Comparison of ENCODE assay signal across 8 cellular contexts in genomic region chrX:56563231-56564116, GRCh38. TPM values are rescaled to one million over a fixed set of nuclear protein-coding genes. Genes with fewer than 3 reads are reported as not detected.
DNase-seq lines count a peak whose midpoint lies in the region; ATAC-seq lines count a peak whose summit lies in the region.

UBQLN2 (plus strand) TSS chrX:56563627; CDS start chrX:56563874, 247 bp downstream.

- DNase-seq in ACHN: peak; percentile 56
- peak; percentile 54 for DNase-seq in NCI-H345 treated with DMSO at 0.1 percent for 48 hours (lab: John Stamatoyannopoulos, UW; ENCODE audit: unreplicated experiment)
- DNase-seq in activated CD4-positive, alpha-beta T cell treated with anti-CD3 and anti-CD28 coated beads for 1 hour: peak; percentile 63
- peak; percentile 62 for DNase-seq in cerebellum (ENCODE audit: low spot score)
- DNase-seq in kidney tubule cell (ENCODE audit: low spot score): peak; percentile 74
- DNase-seq in stimulated activated CD4-positive, alpha-beta T cell treated with anti-CD3 and anti-CD28 coated beads, Interleukin-1b, Interleukin-23, amount 100 ng/mL, for 24 hours (ENCODE audit: low read depth in 4 of 4, low spot score in 1 of 4): peak; percentile 51 to 69 (median 64)

- in situ Hi-C loops in ACHN (cut with HindIII; ENCODE audit: low pct_ligation_motif_present, low pct_unique_long_range_greater_than_20kb, low sequenced_read_pairs): no loop called here

- ATAC-seq in GM18870 (IDR thresholded peaks at IDR 0.05; ENCODE audit: unreplicated experiment) (peak; percentile 48), HG03139 (IDR thresholded peaks at IDR 0.05; ENCODE audit: unreplicated experiment) (peak; percentile 72)

RNA-seq across cellular contexts. Expression of gene UBQLN2, which starts in this region (rescaled TPM):
- 24.8 TPM for total RNA-seq in cerebellum

Comparison
In these comparisons a context has a peak if more than half of its experiments do, and no peak if none do; other contexts are left out.
1. Peak in every context shown above with its lines: DNase-seq and ATAC-seq.